Comparison of ENCODE assay signal across 7 cellular contexts in the genomic region with DNA sequence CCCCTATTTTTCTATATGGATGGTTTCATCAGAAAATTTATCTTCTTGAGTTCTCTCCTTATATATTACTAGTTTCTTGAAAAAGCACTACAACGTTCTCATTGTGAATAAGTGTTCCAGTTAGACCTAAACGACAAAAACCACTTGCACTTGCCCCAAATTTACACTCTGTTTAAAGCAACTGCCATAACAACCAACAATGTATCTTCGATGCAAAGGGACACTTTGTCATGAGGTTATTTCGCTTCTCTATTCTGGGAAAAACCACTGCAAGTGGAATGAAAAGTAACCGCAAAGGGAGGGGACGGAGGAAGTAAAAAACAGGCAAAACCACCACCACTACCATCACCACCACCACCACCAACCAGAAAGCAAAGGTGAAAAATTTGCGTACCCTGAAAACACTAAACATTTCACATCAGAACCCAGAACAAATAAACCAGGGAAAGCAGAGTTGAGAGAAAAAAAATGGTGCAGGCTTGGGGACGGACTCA. TPM values are rescaled to one million over a fixed set of nuclear protein-coding genes. Genes with fewer than 3 reads are reported as not detected.
DNase-seq lines count a peak whose midpoint lies in the region; ATAC-seq and TF ChIP-seq lines count a peak whose summit lies in the region.

No MANE protein-coding gene starts in this region.

- ATAC-seq in GM18505 (IDR thresholded peaks at IDR 0.05; ENCODE audit: unreplicated experiment) (peak; percentile 1), left lung (no peak)
- ATAC-seq in activated naive CD8-positive, alpha-beta T cell treated with anti-CD3 and anti-CD28 coated beads, Interleukin-2, amount 10 ng/mL, durations not matched to agents 7 days and 5 days (ENCODE audit: low read depth), result peak; percentile 30
- peak; percentile 44 for ATAC-seq in stimulated activated memory B cell treated with anti-CD40 and anti-IgM and Interleukin-4, amounts not matched to agents 10 μg/mL and 1 μg/mL and 100 μg/mL, for 72 hours

- peak overlapping the region; percentile 86 for H3K4me3 Mint-ChIP-seq in activated naive CD8-positive, alpha-beta T cell treated with anti-CD3 and anti-CD28 coated beads, Interleukin-2, amount 10 ng/mL, durations not matched to agents 7 days and 5 days
- peak overlapping the region; percentile 86 for H3K4me3 Mint-ChIP-seq in stimulated activated memory B cell treated with anti-CD40 and anti-IgM and Interleukin-4, amounts not matched to agents 10 μg/mL and 1 μg/mL and 100 μg/mL, for 72 hours

- peak overlapping the region; percentile 100 for H3K27ac ChIP-seq in left lung

- POLR2A ChIA-PET in activated naive CD8-positive, alpha-beta T cell treated with anti-CD3 and anti-CD28 coated beads, Interleukin-2, amount 10 ng/mL, durations not matched to agents 7 days and 5 days (lab: Charles Lee), result interaction anchor here (0.6 to 6.5 kb wide), 30 partner anchors 13 to 679 kb away, joined by 3 to 134 read pairs (median 6); a partner anchor contains a TSS

- H3K27me3 Mint-ChIP-seq in activated naive CD8-positive, alpha-beta T cell treated with anti-CD3 and anti-CD28 coated beads, Interleukin-2, amount 10 ng/mL, durations not matched to agents 7 days and 5 days, result peaks cover 6% of the 10 kb centered on the region
- H3K27me3 Mint-ChIP-seq in stimulated activated memory B cell treated with anti-CD40 and anti-IgM and Interleukin-4, amounts not matched to agents 10 μg/mL and 1 μg/mL and 100 μg/mL, for 72 hours, result no peaks in the 10 kb centered on the region

- peaks cover 26% of the 10 kb centered on the region for H3K4me1 Mint-ChIP-seq in activated naive CD8-positive, alpha-beta T cell treated with anti-CD3 and anti-CD28 coated beads, Interleukin-2, amount 10 ng/mL, durations not matched to agents 7 days and 5 days
- peaks cover 39% of the 10 kb centered on the region for H3K4me1 Mint-ChIP-seq in stimulated activated memory B cell treated with anti-CD40 and anti-IgM and Interleukin-4, amounts not matched to agents 10 μg/mL and 1 μg/mL and 100 μg/mL, for 72 hours

- peaks cover 0 to 29% of the 10 kb centered on the region in 2 donors for H3K4me1 ChIP-seq in left lung

- DNase-seq in NB4 (ENCODE audit: low read depth) (peak; percentile 92), left lung (no peak), OCI-M2 (lab: John Stamatoyannopoulos, UW; ENCODE audit: unreplicated experiment) (no peak), HCEC 1CT (no peak)
- no peak for DNase-seq in activated naive CD8-positive, alpha-beta T cell treated with anti-CD3 and anti-CD28 coated beads, Interleukin-2, amount 10 ng/mL, durations not matched to agents 7 days and 5 days

- H3K36me3 Mint-ChIP-seq in activated naive CD8-positive, alpha-beta T cell treated with anti-CD3 and anti-CD28 coated beads, Interleukin-2, amount 10 ng/mL, durations not matched to agents 7 days and 5 days, result peaks cover 5% of the 10 kb centered on the region
- peaks cover 5% of the 10 kb centered on the region for H3K36me3 Mint-ChIP-seq in stimulated activated memory B cell treated with anti-CD40 and anti-IgM and Interleukin-4, amounts not matched to agents 10 μg/mL and 1 μg/mL and 100 μg/mL, for 72 hours

- H3K4me3 ChIP-seq in NB4 (ENCODE audit: low read depth, low read length) (peak overlapping the region; percentile 71), left lung (peak overlapping the region; percentile 61 to 78)

- H3K27ac Mint-ChIP-seq in activated naive CD8-positive, alpha-beta T cell treated with anti-CD3 and anti-CD28 coated beads, Interleukin-2, amount 10 ng/mL, durations not matched to agents 7 days and 5 days, result peak overlapping the region; percentile 96
- H3K27ac Mint-ChIP-seq in stimulated activated memory B cell treated with anti-CD40 and anti-IgM and Interleukin-4, amounts not matched to agents 10 μg/mL and 1 μg/mL and 100 μg/mL, for 72 hours, result peak overlapping the region; percentile 94

- no peaks in the 10 kb centered on the region for H3K27me3 ChIP-seq in left lung

- H3K9me3 ChIP-seq in left lung, result no peaks in the 10 kb centered on the region

- TF ChIP-seq CTCF in NB4 (IDR thresholded peaks at IDR 0.05; ENCODE audit: low read depth, low read length), result no peak
- no peak for TF ChIP-seq CTCF in left lung (IDR thresholded peaks at IDR 0.05)

- no peaks in the 10 kb centered on the region for H3K36me3 ChIP-seq in left lung

- TF ChIP-seq POLR2A in GM18505 (IDR thresholded peaks at IDR 0.05; ENCODE audit: borderline replicate concordance, extremely low read depth, insufficient read depth, insufficient read length), result no peak
- TF ChIP-seq POLR2A in NB4 (IDR thresholded peaks at IDR 0.05; ENCODE audit: extremely low read depth, insufficient read length), result no peak

- intact Hi-C loops in left lung (cut with DNase I), result loop anchor here in 1 of 2 donors (10.0 kb wide), 1 partner anchor 269 kb away; no protein-coding TSS in a partner anchor

- no peaks in the 10 kb centered on the region for H3K9me3 Mint-ChIP-seq in activated naive CD8-positive, alpha-beta T cell treated with anti-CD3 and anti-CD28 coated beads, Interleukin-2, amount 10 ng/mL, durations not matched to agents 7 days and 5 days
- H3K9me3 Mint-ChIP-seq in stimulated activated memory B cell treated with anti-CD40 and anti-IgM and Interleukin-4, amounts not matched to agents 10 μg/mL and 1 μg/mL and 100 μg/mL, for 72 hours, result no peaks in the 10 kb centered on the region

RNA-seq across cellular contexts. Expression of a gene that starts 1.2 kb away (rescaled TPM):
- 10 to 100 TPM; 31.9 to 33.5 TPM for total RNA-seq in activated naive CD8-positive, alpha-beta T cell treated with anti-CD3 and anti-CD28 coated beads, Interleukin-2, amount 10 ng/mL, durations not matched to agents 7 days and 5 days
- 1 to 10 TPM; 5.9 to 6.9 TPM for total RNA-seq in left lung

Comparison
In these comparisons a context has a peak if more than half of its experiments do, and no peak if none do; other contexts are left out.
1. RNA of a gene that starts 1.2 kb away (total RNA-seq): 31.9 to 33.5 TPM in activated naive CD8-positive, alpha-beta T cell treated with anti-CD3 and anti-CD28 coated beads, Interleukin-2, amount 10 ng/mL, durations not matched to agents 7 days and 5 days; 5.9 to 6.9 TPM in left lung; every median in the first group is over 4 times any median in the second.